Comparison of ENCODE assay signal across 8 cellular contexts in genomic region chr21:37009740-37010341, GRCh38. TPM values are rescaled to one million over a fixed set of nuclear protein-coding genes. Genes with fewer than 3 reads are reported as not detected.
A peak's percentile ranks its signal among the peaks of the same experiment; 100 is the strongest.
DNase-seq lines count a peak whose midpoint lies in the region; ATAC-seq and TF ChIP-seq lines count a peak whose summit lies in the region.

No MANE protein-coding gene starts in this region.

- H3K27me3 Mint-ChIP-seq in activated T-helper 1 cell treated with anti-CD3 and anti-CD28 coated beads, Interleukin-12 subunit alpha, Interleukin-12 subunit beta, Interleukin-2, Interleukin-4 antibody, amounts not matched to agents 30 ng/mL and 10 ng/mL and 1 ng/mL, durations not matched to agents 14 hours and 24 hours and 36 hours (ENCODE audit: insufficient read depth), result peaks cover 27% of the 10 kb centered on the region
- peaks cover 73% of the 10 kb centered on the region for H3K27me3 Mint-ChIP-seq in nephron progenitor cell (ENCODE audit: low read depth, poor library complexity)
- peaks cover 49% of the 10 kb centered on the region for H3K27me3 Mint-ChIP-seq in stimulated activated naive CD8-positive, alpha-beta T cell treated with anti-CD3 and anti-CD28 coated beads, Interleukin-15, Interleukin-2, amounts not matched to agents 100 ng/mL and 50 ng/mL, for 24 hours

- DNase-seq in DMS53 treated with DMSO at 0.1 percent for 48 hours (lab: John Stamatoyannopoulos, UW; ENCODE audit: unreplicated experiment), result peak; percentile 79
- DNase-seq in Kasumi-1 (lab: John Stamatoyannopoulos, UW), result peak; percentile 91 to 93
- peak; percentile 68 to 92 (median 89) for DNase-seq in Peyer's patch
- DNase-seq in activated T-helper 1 cell treated with anti-CD3 and anti-CD28 coated beads, Interleukin-12 subunit alpha, Interleukin-12 subunit beta, Interleukin-2, Interleukin-4 antibody, amounts not matched to agents 30 ng/mL and 10 ng/mL and 1 ng/mL, durations not matched to agents 14 hours and 24 hours and 36 hours (ENCODE audit: low spot score), result peak; percentile 69
- DNase-seq in fibroblast of peridontal ligament (ENCODE audit: extremely low read depth), result peak; percentile 84
- peak; percentile 91 for DNase-seq in nephron progenitor cell

- no peaks in the 10 kb centered on the region for H3K36me3 Mint-ChIP-seq in activated T-helper 1 cell treated with anti-CD3 and anti-CD28 coated beads, Interleukin-12 subunit alpha, Interleukin-12 subunit beta, Interleukin-2, Interleukin-4 antibody, amounts not matched to agents 30 ng/mL and 10 ng/mL and 1 ng/mL, durations not matched to agents 14 hours and 24 hours and 36 hours (ENCODE audit: low read depth)
- H3K36me3 Mint-ChIP-seq in nephron progenitor cell (ENCODE audit: low read depth), result no peaks in the 10 kb centered on the region
- H3K36me3 Mint-ChIP-seq in stimulated activated naive CD8-positive, alpha-beta T cell treated with anti-CD3 and anti-CD28 coated beads, Interleukin-15, Interleukin-2, amounts not matched to agents 100 ng/mL and 50 ng/mL, for 24 hours (ENCODE audit: low read depth), result no peaks in the 10 kb centered on the region

- TF ChIP-seq POLR2A in Peyer's patch (IDR thresholded peaks at IDR 0.05), result no peak

- peak overlapping the region; percentile 63 for H3K4me3 Mint-ChIP-seq in activated T-helper 1 cell treated with anti-CD3 and anti-CD28 coated beads, Interleukin-12 subunit alpha, Interleukin-12 subunit beta, Interleukin-2, Interleukin-4 antibody, amounts not matched to agents 30 ng/mL and 10 ng/mL and 1 ng/mL, durations not matched to agents 14 hours and 24 hours and 36 hours
- peak overlapping the region; percentile 66 for H3K4me3 Mint-ChIP-seq in nephron progenitor cell
- peak overlapping the region; percentile 47 for H3K4me3 Mint-ChIP-seq in stimulated activated naive CD8-positive, alpha-beta T cell treated with anti-CD3 and anti-CD28 coated beads, Interleukin-15, Interleukin-2, amounts not matched to agents 100 ng/mL and 50 ng/mL, for 24 hours

- intact Hi-C loops in activated T-helper 1 cell treated with anti-CD3 and anti-CD28 coated beads, Interleukin-12 subunit alpha, Interleukin-12 subunit beta, Interleukin-2, Interleukin-4 antibody, amounts not matched to agents 30 ng/mL and 10 ng/mL and 1 ng/mL, durations not matched to agents 14 hours and 24 hours and 36 hours (cut with micrococcal nuclease), result loop anchor here (1.0 to 10.0 kb wide), 7 partner anchors 21 to 505 kb away; partner anchors contain the start of gene HLCS

- H3K27me3 ChIP-seq in Peyer's patch, result peaks cover 0 to 13% of the 10 kb centered on the region in 2 donors

- no peak overlapping the region for H3K27ac ChIP-seq in Peyer's patch

- no peaks in the 10 kb centered on the region for H3K9me3 ChIP-seq in Peyer's patch

- peak overlapping the region in 3 of 4 donors; percentile 16 to 46 (median 35) for H3K4me3 ChIP-seq in Peyer's patch

- no peak overlapping the region for H3K27ac Mint-ChIP-seq in activated T-helper 1 cell treated with anti-CD3 and anti-CD28 coated beads, Interleukin-12 subunit alpha, Interleukin-12 subunit beta, Interleukin-2, Interleukin-4 antibody, amounts not matched to agents 30 ng/mL and 10 ng/mL and 1 ng/mL, durations not matched to agents 14 hours and 24 hours and 36 hours
- H3K27ac Mint-ChIP-seq in nephron progenitor cell, result no peak overlapping the region
- H3K27ac Mint-ChIP-seq in stimulated activated naive CD8-positive, alpha-beta T cell treated with anti-CD3 and anti-CD28 coated beads, Interleukin-15, Interleukin-2, amounts not matched to agents 100 ng/mL and 50 ng/mL, for 24 hours, result no peak overlapping the region

- no peaks in the 10 kb centered on the region for H3K9me3 Mint-ChIP-seq in activated T-helper 1 cell treated with anti-CD3 and anti-CD28 coated beads, Interleukin-12 subunit alpha, Interleukin-12 subunit beta, Interleukin-2, Interleukin-4 antibody, amounts not matched to agents 30 ng/mL and 10 ng/mL and 1 ng/mL, durations not matched to agents 14 hours and 24 hours and 36 hours
- peaks cover 7% of the 10 kb centered on the region for H3K9me3 Mint-ChIP-seq in nephron progenitor cell
- H3K9me3 Mint-ChIP-seq in stimulated activated naive CD8-positive, alpha-beta T cell treated with anti-CD3 and anti-CD28 coated beads, Interleukin-15, Interleukin-2, amounts not matched to agents 100 ng/mL and 50 ng/mL, for 24 hours, result no peaks in the 10 kb centered on the region

- H3K36me3 ChIP-seq in Peyer's patch, result no peaks in the 10 kb centered on the region

- H3K4me1 ChIP-seq in Peyer's patch, result peaks cover 0 to 14% (median 9%) of the 10 kb centered on the region in 4 donors

- H3K4me1 Mint-ChIP-seq in activated T-helper 1 cell treated with anti-CD3 and anti-CD28 coated beads, Interleukin-12 subunit alpha, Interleukin-12 subunit beta, Interleukin-2, Interleukin-4 antibody, amounts not matched to agents 30 ng/mL and 10 ng/mL and 1 ng/mL, durations not matched to agents 14 hours and 24 hours and 36 hours (ENCODE audit: low read depth), result peaks cover 12% of the 10 kb centered on the region
- H3K4me1 Mint-ChIP-seq in nephron progenitor cell, result peaks cover 15% of the 10 kb centered on the region
- peaks cover 10% of the 10 kb centered on the region for H3K4me1 Mint-ChIP-seq in stimulated activated naive CD8-positive, alpha-beta T cell treated with anti-CD3 and anti-CD28 coated beads, Interleukin-15, Interleukin-2, amounts not matched to agents 100 ng/mL and 50 ng/mL, for 24 hours (ENCODE audit: low read depth)

- peak; percentile 97 for ATAC-seq in GM21737 (IDR thresholded peaks at IDR 0.05; ENCODE audit: unreplicated experiment)

- peak; percentile 31 to 90 (median 78) for TF ChIP-seq CTCF in Peyer's patch (IDR thresholded peaks at IDR 0.05)
- peak; percentile 78 for TF ChIP-seq CTCF in nephron progenitor cell (IDR thresholded peaks at IDR 0.05)

RNA-seq across cellular contexts. Expression of gene RIPPLY3, which starts 3.3 kb away (rescaled TPM):
- 1 to 10 TPM in 1 of 4 donors, under 1 TPM in 1, not detected in 2; 0.54 to 3.3 TPM for total RNA-seq in Peyer's patch
- total RNA-seq in activated T-helper 1 cell treated with anti-CD3 and anti-CD28 coated beads, Interleukin-12 subunit alpha, Interleukin-12 subunit beta, Interleukin-2, Interleukin-4 antibody, amounts not matched to agents 30 ng/mL and 10 ng/mL and 1 ng/mL, durations not matched to agents 14 hours and 24 hours and 36 hours, result 0.10 TPM in 2 replicates

RNA-seq across cellular contexts. Expression of gene HLCS, which starts 43.4 kb away (rescaled TPM):
- 10 to 100 TPM; 14.9 to 27.9 (median 24.3) TPM for total RNA-seq in Peyer's patch
- total RNA-seq in activated T-helper 1 cell treated with anti-CD3 and anti-CD28 coated beads, Interleukin-12 subunit alpha, Interleukin-12 subunit beta, Interleukin-2, Interleukin-4 antibody, amounts not matched to agents 30 ng/mL and 10 ng/mL and 1 ng/mL, durations not matched to agents 14 hours and 24 hours and 36 hours, result 12.6 and 15.8 TPM in 2 replicates
